In the genomic region with DNA sequence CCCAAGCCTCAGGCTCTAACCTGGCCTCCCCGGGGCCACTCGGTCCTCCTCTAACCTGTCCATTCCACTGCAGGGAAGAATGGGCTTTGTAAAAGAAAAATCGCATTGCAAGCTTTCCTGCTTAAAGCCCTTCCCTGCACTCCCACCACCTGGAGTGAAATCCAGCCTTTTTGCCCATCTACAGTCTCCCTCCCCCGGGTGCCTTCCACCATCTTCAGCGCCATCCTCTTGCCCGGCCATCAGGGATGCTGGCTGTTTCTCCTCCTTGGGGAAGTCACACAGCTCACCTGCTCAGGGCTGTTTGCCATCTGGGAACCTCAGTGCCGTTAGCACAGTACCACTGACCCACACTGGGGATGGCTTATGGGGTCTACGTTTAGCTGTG, we compare ENCODE assay signal across 23 cellular contexts.
"Had no signal": no experiment of that assay in that cellular context is flagged by ENCODE, and none has a peak within 500 bp of the region (broad histone marks: within the 10 kb centered on the region; RNA-seq: fewer than 3 reads in every experiment).

No MANE protein-coding gene starts in this region.

- FAIRE-seq: colon, endothelial cell of umbilical vein, islet of Langerhans, keratinocyte had no signal

- H3K4me1 ChIP-seq: esophagus squamous epithelium, gastrocnemius medialis, heart right ventricle, left lung, lower lobe of right lung had no signal

- H3K36me3 ChIP-seq: esophagus squamous epithelium, gastrocnemius medialis, heart right ventricle, left lung, lower lobe of right lung had no signal

- H3K4me3 Mint-ChIP-seq: mesothelial cell of epicardium had no signal

- H3K27me3 ChIP-seq: esophagus squamous epithelium, gastrocnemius medialis, left lung had no signal

- DNase-seq: dermis blood vessel endothelial cell; effector CD4-positive, alpha-beta T cell; effector memory CD4-positive, alpha-beta T cell; esophagus squamous epithelium; foreskin fibroblast; foreskin melanocyte; gastrocnemius medialis; glutamatergic neuron; heart right ventricle; hippocampal formation; left cardiac atrium; left lung; left ventricle myocardium superior; lower lobe of right lung; mesenchymal stem cell; mucosa of descending colon had no signal

- H3K36me3 Mint-ChIP-seq: mesothelial cell of epicardium had no signal

- ATAC-seq: gastrocnemius medialis, left cardiac atrium, left lung, left ventricle myocardium superior, mucosa of descending colon had no signal

- H3K27ac ChIP-seq: coronary artery, dorsolateral prefrontal cortex, esophagus squamous epithelium, gastrocnemius medialis, heart right ventricle, left lung, lower lobe of right lung had no signal

- H3K9me3 Mint-ChIP-seq: mesothelial cell of epicardium had no signal

- H3K4me3 ChIP-seq: coronary artery, dorsolateral prefrontal cortex, esophagus squamous epithelium, gastrocnemius medialis, heart right ventricle, left lung, lower lobe of right lung, mucosa of descending colon had no signal

- H3K9me3 ChIP-seq: esophagus squamous epithelium, gastrocnemius medialis, heart right ventricle had no signal

- H3K4me1 Mint-ChIP-seq: mesothelial cell of epicardium had no signal

- H3K27ac Mint-ChIP-seq: mesothelial cell of epicardium had no signal
